Comparison of ENCODE assay signal across 8 cellular contexts in the genomic region with DNA sequence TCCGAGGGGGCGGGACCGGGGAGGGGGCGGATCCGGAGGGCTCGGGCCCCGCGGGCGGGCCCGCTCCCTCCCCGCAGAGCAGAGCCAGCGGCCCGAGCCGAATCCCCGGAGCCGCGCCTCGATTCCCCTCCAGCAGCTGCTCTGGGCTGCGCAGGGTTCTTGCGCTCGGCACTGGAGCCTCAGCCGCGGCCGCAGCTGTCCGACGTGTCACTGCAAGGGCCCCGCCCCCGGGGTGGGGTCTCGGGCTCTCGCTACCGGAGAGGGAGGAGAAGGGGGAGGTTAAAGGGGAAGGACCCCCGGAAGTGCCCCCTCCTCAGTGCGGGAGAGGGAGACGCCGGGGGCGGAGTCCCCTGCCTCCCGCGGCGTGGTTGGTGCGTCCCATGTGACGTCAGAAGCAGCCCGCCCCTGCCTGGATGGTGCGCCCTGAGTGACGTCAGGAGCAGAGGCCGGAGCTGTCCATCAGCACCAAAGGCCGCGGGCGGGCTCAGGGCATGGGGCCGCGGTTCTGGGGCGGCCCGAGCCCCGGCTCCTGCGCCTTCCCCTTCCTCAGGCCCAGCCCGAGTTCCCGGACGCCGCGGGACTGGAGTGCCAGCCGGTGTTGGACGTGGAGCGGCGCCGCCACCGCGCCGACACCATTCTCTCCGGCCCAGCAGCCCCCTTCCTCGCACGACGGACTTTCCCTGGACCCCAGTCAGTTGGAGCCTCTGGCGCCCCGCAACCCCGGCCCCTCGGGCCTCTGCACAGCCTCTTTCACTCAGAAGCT. TPM values are rescaled to one million over a fixed set of nuclear protein-coding genes. Genes with fewer than 3 reads are reported as not detected.
DNase-seq lines count a peak whose midpoint lies in the region; ATAC-seq and TF ChIP-seq lines count a peak whose summit lies in the region.

A gene with protein sequence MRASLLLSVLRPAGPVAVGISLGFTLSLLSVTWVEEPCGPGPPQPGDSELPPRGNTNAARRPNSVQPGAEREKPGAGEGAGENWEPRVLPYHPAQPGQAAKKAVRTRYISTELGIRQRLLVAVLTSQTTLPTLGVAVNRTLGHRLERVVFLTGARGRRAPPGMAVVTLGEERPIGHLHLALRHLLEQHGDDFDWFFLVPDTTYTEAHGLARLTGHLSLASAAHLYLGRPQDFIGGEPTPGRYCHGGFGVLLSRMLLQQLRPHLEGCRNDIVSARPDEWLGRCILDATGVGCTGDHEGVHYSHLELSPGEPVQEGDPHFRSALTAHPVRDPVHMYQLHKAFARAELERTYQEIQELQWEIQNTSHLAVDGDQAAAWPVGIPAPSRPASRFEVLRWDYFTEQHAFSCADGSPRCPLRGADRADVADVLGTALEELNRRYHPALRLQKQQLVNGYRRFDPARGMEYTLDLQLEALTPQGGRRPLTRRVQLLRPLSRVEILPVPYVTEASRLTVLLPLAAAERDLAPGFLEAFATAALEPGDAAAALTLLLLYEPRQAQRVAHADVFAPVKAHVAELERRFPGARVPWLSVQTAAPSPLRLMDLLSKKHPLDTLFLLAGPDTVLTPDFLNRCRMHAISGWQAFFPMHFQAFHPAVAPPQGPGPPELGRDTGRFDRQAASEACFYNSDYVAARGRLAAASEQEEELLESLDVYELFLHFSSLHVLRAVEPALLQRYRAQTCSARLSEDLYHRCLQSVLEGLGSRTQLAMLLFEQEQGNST (minus strand): TSS at position 214 of the 763 bp plus-strand sequence. CDS start 271 bp downstream, outside the sequence.
A gene with protein sequence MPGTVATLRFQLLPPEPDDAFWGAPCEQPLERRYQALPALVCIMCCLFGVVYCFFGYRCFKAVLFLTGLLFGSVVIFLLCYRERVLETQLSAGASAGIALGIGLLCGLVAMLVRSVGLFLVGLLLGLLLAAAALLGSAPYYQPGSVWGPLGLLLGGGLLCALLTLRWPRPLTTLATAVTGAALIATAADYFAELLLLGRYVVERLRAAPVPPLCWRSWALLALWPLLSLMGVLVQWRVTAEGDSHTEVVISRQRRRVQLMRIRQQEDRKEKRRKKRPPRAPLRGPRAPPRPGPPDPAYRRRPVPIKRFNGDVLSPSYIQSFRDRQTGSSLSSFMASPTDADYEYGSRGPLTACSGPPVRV (plus strand): TSS at position 433 of the 763 bp plus-strand sequence. CDS start 700 bp downstream, outside the sequence.

- peak within 1 kb of the TSS; percentile 80 for H3K9ac ChIP-seq in fibroblast of lung (ENCODE audit: insufficient read depth, low read length)

- DNase-seq in Daoy (ENCODE audit: low read depth), result peak; percentile 98
- peak; percentile 94 for DNase-seq in GOT3 (lab: John Stamatoyannopoulos, UW)
- peak; percentile 92 for DNase-seq in LNCaP clone FGC (ENCODE audit: low read depth)
- peak; percentile 96 for DNase-seq in RPMI8226
- peak; percentile 93 for DNase-seq in activated T-helper 2 cell treated with anti-CD3 and anti-CD28 coated beads, Interferon-gamma antibody, Interleukin-2, Interleukin-4, amounts not matched to agents 10 μg/mL and 5 μg/mL and 100 μg/mL, durations not matched to agents 14 hours and 24 hours and 36 hours (ENCODE audit: low spot score)
- peak; percentile 98 for DNase-seq in fibroblast of lung (ENCODE audit: low read depth in 2 of 2)
- peak; percentile 79 to 94 (median 88) for DNase-seq in naive thymus-derived CD4-positive, alpha-beta T cell

- peaks cover 11% of the 10 kb centered on the region for H3K36me3 Mint-ChIP-seq in activated T-helper 2 cell treated with anti-CD3 and anti-CD28 coated beads, Interferon-gamma antibody, Interleukin-2, Interleukin-4, amounts not matched to agents 10 μg/mL and 5 μg/mL and 100 μg/mL, durations not matched to agents 14 hours and 24 hours and 36 hours (ENCODE audit: low read depth)
- H3K36me3 Mint-ChIP-seq in naive thymus-derived CD4-positive, alpha-beta T cell, result peaks cover 0 to 4% (median 0%) of the 10 kb centered on the region in 5 donors
- peaks cover 11% of the 10 kb centered on the region for H3K36me3 Mint-ChIP-seq in stimulated activated memory B cell treated with anti-CD40 and anti-IgM and Interleukin-4, amounts not matched to agents 10 μg/mL and 1 μg/mL and 100 μg/mL, for 72 hours

- peaks cover 11% of the 10 kb centered on the region for H3K4me1 Mint-ChIP-seq in activated T-helper 2 cell treated with anti-CD3 and anti-CD28 coated beads, Interferon-gamma antibody, Interleukin-2, Interleukin-4, amounts not matched to agents 10 μg/mL and 5 μg/mL and 100 μg/mL, durations not matched to agents 14 hours and 24 hours and 36 hours (ENCODE audit: low read depth)
- peaks cover 18 to 30% (median 25%) of the 10 kb centered on the region in 7 donors for H3K4me1 Mint-ChIP-seq in naive thymus-derived CD4-positive, alpha-beta T cell
- peaks cover 20% of the 10 kb centered on the region for H3K4me1 Mint-ChIP-seq in stimulated activated memory B cell treated with anti-CD40 and anti-IgM and Interleukin-4, amounts not matched to agents 10 μg/mL and 1 μg/mL and 100 μg/mL, for 72 hours

- no peaks in the 10 kb centered on the region for H3K9me3 ChIP-seq in fibroblast of lung (ENCODE audit: control insufficient read depth, insufficient read depth, low read depth, low read length)
- H3K9me3 ChIP-seq in naive thymus-derived CD4-positive, alpha-beta T cell (ENCODE audit: control insufficient read depth in 2 of 3, low read length in 3 of 3), result no peaks in the 10 kb centered on the region

- H3K4me2 ChIP-seq in fibroblast of lung (ENCODE audit: extremely low read depth, insufficient read depth, low read length), result peak within 1 kb of the TSS; percentile 92

- peak within 1 kb of the TSS; percentile 71 for H3K27ac Mint-ChIP-seq in activated T-helper 2 cell treated with anti-CD3 and anti-CD28 coated beads, Interferon-gamma antibody, Interleukin-2, Interleukin-4, amounts not matched to agents 10 μg/mL and 5 μg/mL and 100 μg/mL, durations not matched to agents 14 hours and 24 hours and 36 hours
- peak within 1 kb of the TSS; percentile 71 to 90 (median 78) for H3K27ac Mint-ChIP-seq in naive thymus-derived CD4-positive, alpha-beta T cell
- H3K27ac Mint-ChIP-seq in stimulated activated memory B cell treated with anti-CD40 and anti-IgM and Interleukin-4, amounts not matched to agents 10 μg/mL and 1 μg/mL and 100 μg/mL, for 72 hours, result no peak within 1 kb of the TSS

- peaks cover 5% of the 10 kb centered on the region for H3K4me1 ChIP-seq in fibroblast of lung (ENCODE audit: control insufficient read depth, extremely low read depth, insufficient read depth, low read length)
- H3K4me1 ChIP-seq in naive thymus-derived CD4-positive, alpha-beta T cell (ENCODE audit: control insufficient read depth in 2 of 2, insufficient read depth in 2 of 2, low read length in 2 of 2), result peaks cover 10 to 12% of the 10 kb centered on the region in 2 donors

- intact Hi-C loops in activated T-helper 2 cell treated with anti-CD3 and anti-CD28 coated beads, Interferon-gamma antibody, Interleukin-2, Interleukin-4, amounts not matched to agents 10 μg/mL and 5 μg/mL and 100 μg/mL, durations not matched to agents 14 hours and 24 hours and 36 hours (cut with micrococcal nuclease), result loop anchor here (1.0 to 10.0 kb wide), 5 partner anchors 9 to 369 kb away; a partner anchor contains a TSS
- intact Hi-C loops in naive thymus-derived CD4-positive, alpha-beta T cell (cut with micrococcal nuclease), result loop anchor here (1.0 to 5.0 kb wide), 18 partner anchors 9 to 1931 kb away; a partner anchor contains a TSS

- H3K27ac ChIP-seq in fibroblast of lung (ENCODE audit: insufficient read depth, low read length), result peak within 1 kb of the TSS; percentile 64
- H3K27ac ChIP-seq in naive thymus-derived CD4-positive, alpha-beta T cell (ENCODE audit: low read depth, low read length), result peak within 1 kb of the TSS; percentile 78

- H3K27me3 ChIP-seq in fibroblast of lung (ENCODE audit: control insufficient read depth, insufficient read depth, low read length), result no peaks in the 10 kb centered on the region
- no peaks in the 10 kb centered on the region for H3K27me3 ChIP-seq in naive thymus-derived CD4-positive, alpha-beta T cell (ENCODE audit: control insufficient read depth in 2 of 2, insufficient read depth in 2 of 2, low read length in 2 of 2)

- peaks cover 16% of the 10 kb centered on the region for H3K27me3 Mint-ChIP-seq in activated T-helper 2 cell treated with anti-CD3 and anti-CD28 coated beads, Interferon-gamma antibody, Interleukin-2, Interleukin-4, amounts not matched to agents 10 μg/mL and 5 μg/mL and 100 μg/mL, durations not matched to agents 14 hours and 24 hours and 36 hours (ENCODE audit: low read depth)
- peaks cover 0 to 18% (median 11%) of the 10 kb centered on the region in 5 donors for H3K27me3 Mint-ChIP-seq in naive thymus-derived CD4-positive, alpha-beta T cell
- H3K27me3 Mint-ChIP-seq in stimulated activated memory B cell treated with anti-CD40 and anti-IgM and Interleukin-4, amounts not matched to agents 10 μg/mL and 1 μg/mL and 100 μg/mL, for 72 hours, result peaks cover 76% of the 10 kb centered on the region

- peak within 1 kb of the TSS; percentile 63 for H3K4me3 ChIP-seq in LNCaP clone FGC (ENCODE audit: low read depth, low read length)
- H3K4me3 ChIP-seq in fibroblast of lung (replicated peaks in 1 of 4; ENCODE audit: control extremely low read depth in 1 of 4, insufficient read depth in 1 of 4, low read depth in 3 of 4, low read length in 4 of 4), result peak within 1 kb of the TSS; percentile 71 to 87 (median 83)
- peak within 1 kb of the TSS; percentile 51 for H3K4me3 ChIP-seq in naive thymus-derived CD4-positive, alpha-beta T cell (ENCODE audit: low read length)

- H3K9me3 Mint-ChIP-seq in activated T-helper 2 cell treated with anti-CD3 and anti-CD28 coated beads, Interferon-gamma antibody, Interleukin-2, Interleukin-4, amounts not matched to agents 10 μg/mL and 5 μg/mL and 100 μg/mL, durations not matched to agents 14 hours and 24 hours and 36 hours, result no peaks in the 10 kb centered on the region
- peaks cover 0 to 3% (median 0%) of the 10 kb centered on the region in 11 donors for H3K9me3 Mint-ChIP-seq in naive thymus-derived CD4-positive, alpha-beta T cell
- no peaks in the 10 kb centered on the region for H3K9me3 Mint-ChIP-seq in stimulated activated memory B cell treated with anti-CD40 and anti-IgM and Interleukin-4, amounts not matched to agents 10 μg/mL and 1 μg/mL and 100 μg/mL, for 72 hours

- no peak for TF ChIP-seq CTCF in LNCaP clone FGC (IDR thresholded peaks at IDR 0.05; ENCODE audit: control insufficient read depth, extremely low read depth, insufficient read depth)
- no peak for TF ChIP-seq CTCF in fibroblast of lung (conservative IDR thresholded peaks at IDR 0.05 in 1 of 2, IDR thresholded peaks at IDR 0.05 in 1 of 2; ENCODE audit: low read depth in 1 of 2, low read length in 2 of 2)

- H3K4me3 Mint-ChIP-seq in activated T-helper 2 cell treated with anti-CD3 and anti-CD28 coated beads, Interferon-gamma antibody, Interleukin-2, Interleukin-4, amounts not matched to agents 10 μg/mL and 5 μg/mL and 100 μg/mL, durations not matched to agents 14 hours and 24 hours and 36 hours (ENCODE audit: low read depth), result peak within 1 kb of the TSS; percentile 91
- peak within 1 kb of the TSS; percentile 83 to 95 (median 90) for H3K4me3 Mint-ChIP-seq in naive thymus-derived CD4-positive, alpha-beta T cell
- peak within 1 kb of the TSS; percentile 79 for H3K4me3 Mint-ChIP-seq in stimulated activated memory B cell treated with anti-CD40 and anti-IgM and Interleukin-4, amounts not matched to agents 10 μg/mL and 1 μg/mL and 100 μg/mL, for 72 hours

- POLR2A ChIA-PET in naive thymus-derived CD4-positive, alpha-beta T cell (lab: Charles Lee), result interaction anchor here (0.6 to 1.7 kb wide), 7 partner anchors 9 to 386 kb away, joined by 3 to 6 read pairs (median 3); a partner anchor contains a TSS

- CTCF ChIA-PET in naive thymus-derived CD4-positive, alpha-beta T cell (lab: Charles Lee), result interaction anchor here (1.6 to 6.2 kb wide), 4 partner anchors 17 to 100 kb away, joined by 4 to 47 read pairs (median 5); a partner anchor contains a TSS

- peak within 1 kb of the TSS; percentile 62 for H2AFZ ChIP-seq in fibroblast of lung (ENCODE audit: low read length)

- H3K79me2 ChIP-seq in fibroblast of lung (ENCODE audit: control insufficient read depth, insufficient read depth, low read length), result peaks cover 4% of the 10 kb centered on the region

- ATAC-seq in naive thymus-derived CD4-positive, alpha-beta T cell, result peak; percentile 86
- peak; percentile 88 for ATAC-seq in stimulated activated memory B cell treated with anti-CD40 and anti-IgM and Interleukin-4, amounts not matched to agents 10 μg/mL and 1 μg/mL and 100 μg/mL, for 72 hours

- peaks cover 17% of the 10 kb centered on the region for H3K36me3 ChIP-seq in fibroblast of lung (ENCODE audit: control insufficient read depth, insufficient read depth, low read length)
- no peaks in the 10 kb centered on the region for H3K36me3 ChIP-seq in naive thymus-derived CD4-positive, alpha-beta T cell (ENCODE audit: control insufficient read depth in 2 of 3, insufficient read depth in 3 of 3, low read length in 3 of 3)

- no peaks in the 10 kb centered on the region for H4K20me1 ChIP-seq in fibroblast of lung (ENCODE audit: control insufficient read depth, extremely low read depth, insufficient read depth, low read length)

RNA-seq across cellular contexts. Expression of the first gene that starts in this region (rescaled TPM):
- total RNA-seq in Daoy (2014; rRNA removed; shearing (Covaris generic)), result 51.1 and 69.0 TPM in 2 replicates
- total RNA-seq in activated T-helper 2 cell treated with anti-CD3 and anti-CD28 coated beads, Interferon-gamma antibody, Interleukin-2, Interleukin-4, amounts not matched to agents 10 μg/mL and 5 μg/mL and 100 μg/mL, durations not matched to agents 14 hours and 24 hours and 36 hours, result 40.2 and 41.9 TPM in 2 replicates
- 46.0 and 58.8 TPM in 2 replicates for total RNA-seq in fibroblast of lung
- 23.9 and 35.8 TPM in 2 replicates for polyA plus RNA-seq in fibroblast of lung
- 54.1 and 68.7 TPM in 2 replicates for polyA plus RNA-seq in fibroblast of lung (2012)
- polyA minus RNA-seq in fibroblast of lung (ENCODE audit: low replicate concordance), result 20.2 and 29.3 TPM in 2 replicates
- total RNA-seq in naive thymus-derived CD4-positive, alpha-beta T cell, result 10 to 100 TPM in 1 of 5 experiments, 1 to 10 TPM in 4; 4.3 to 15.3 (median 5.7) TPM
- polyA plus RNA-seq in naive thymus-derived CD4-positive, alpha-beta T cell, result 1 to 10 TPM; 4.1 to 7.8 TPM

RNA-seq across cellular contexts. Expression of the second gene that starts in this region (rescaled TPM):
- total RNA-seq in Daoy (2014; rRNA removed; shearing (Covaris generic)), result 2.4 and 2.5 TPM in 2 replicates
- 3.8 and 4.9 TPM in 2 replicates for total RNA-seq in activated T-helper 2 cell treated with anti-CD3 and anti-CD28 coated beads, Interferon-gamma antibody, Interleukin-2, Interleukin-4, amounts not matched to agents 10 μg/mL and 5 μg/mL and 100 μg/mL, durations not matched to agents 14 hours and 24 hours and 36 hours
- total RNA-seq in fibroblast of lung, result 0.77 and 0.99 TPM in 2 replicates
- polyA plus RNA-seq in fibroblast of lung, result 0.49 and 0.70 TPM in 2 replicates
- polyA plus RNA-seq in fibroblast of lung (2012), result 0.80 and 1.1 TPM in 2 replicates
- 0.63 and 0.85 TPM in 2 replicates for polyA minus RNA-seq in fibroblast of lung (ENCODE audit: low replicate concordance)
- total RNA-seq in naive thymus-derived CD4-positive, alpha-beta T cell, result under 1 TPM in 4 of 5 experiments, not detected in 1; 0.45 to 0.69 (median 0.50) TPM
- polyA plus RNA-seq in naive thymus-derived CD4-positive, alpha-beta T cell, result not detected

Comparison
In these comparisons a context has a peak if more than half of its experiments do, and no peak if none do; other contexts are left out.
1. Peak in every context shown above with its lines: DNase-seq, ATAC-seq, H3K4me3 ChIP-seq and H3K27ac ChIP-seq.